ENCODE assay signal across 7 cellular contexts in genomic region chr3:50322386-50323091, GRCh38. TPM values are rescaled to one million over a fixed set of nuclear protein-coding genes. Genes with fewer than 3 reads are reported as not detected.
DNase-seq lines count a peak whose midpoint lies in the region; ATAC-seq, FAIRE-seq and TF ChIP-seq lines count a peak whose summit lies in the region.

HYAL2 (minus strand) TSS chr3:50322745; CDS start chr3:50320489, 2,256 bp downstream.

- DNase-seq in HT1080 (ENCODE audit: low read depth) (no peak), frontal cortex (ENCODE audit: low spot score in 2 of 2) (no peak), pancreas (peak in 4 of 6 donors; percentile 50 to 79 (median 60)), NCI-H345 treated with DMSO at 0.1 percent for 48 hours (lab: John Stamatoyannopoulos, UW; ENCODE audit: unreplicated experiment) (no peak)

- WGBS in pancreas, 2 donors: 31 to 37% methylated on average over 28 to 31 of the region's 31 CpGs

- H3K36me3 ChIP-seq in pancreas: peaks cover 0 to 8% (median 0%) of the 10 kb centered on the region in 3 donors

- intact Hi-C loops in pancreas (cut with DNase I): loop anchor here in 1 of 3 donors (10.0 kb wide), 1 partner anchor 68 kb away; no protein-coding TSS in a partner anchor

- H3K27me3 ChIP-seq in pancreas: no peaks in the 10 kb centered on the region

- H3K27ac ChIP-seq in VCaP: peak within 1 kb of the TSS; percentile 97
- peak within 1 kb of the TSS; percentile 88 to 98 (median 96) for H3K27ac ChIP-seq in pancreas

- FAIRE-seq in frontal cortex (lab: Jason Lieb, UNC): no peak
- no peak for FAIRE-seq in pancreas (lab: Jason Lieb, UNC)

- no peaks in the 10 kb centered on the region for H3K9me3 ChIP-seq in pancreas

- TF ChIP-seq CTCF in VCaP (conservative IDR thresholded peaks at IDR 0.05): no peak
- TF ChIP-seq CTCF in pancreas (IDR thresholded peaks at IDR 0.05): no peak

- H3K4me1 ChIP-seq in pancreas: peaks cover 13 to 29% (median 22%) of the 10 kb centered on the region in 3 donors

- H3K4me3 ChIP-seq in pancreas: peak within 1 kb of the TSS; percentile 51 to 94 (median 81)

- no peak for ATAC-seq in pancreas
- no peak for ATAC-seq in HG03571 (IDR thresholded peaks at IDR 0.05; ENCODE audit: unreplicated experiment)
- no peak for ATAC-seq in GM21526 (IDR thresholded peaks at IDR 0.05; ENCODE audit: low FRiP score, unreplicated experiment)

RNA-seq across cellular contexts. Expression of gene HYAL2, which starts in this region (rescaled TPM):
- 91.6 and 97.5 TPM in 2 replicates for total RNA-seq in HT1080 (2014; rRNA removed; shearing (Covaris generic))
- 43.3 and 53.0 TPM in 2 replicates for polyA plus RNA-seq in HT1080 (2015; cell fraction: cytosol; rRNA removed)
- polyA plus RNA-seq in HT1080 (2015; cell fraction: nucleus; rRNA removed): 30.1 and 33.8 TPM in 2 replicates
- 35.9 TPM for total RNA-seq in frontal cortex
- total RNA-seq in pancreas: 10 to 100 TPM in 4 of 6 donors, 1 to 10 TPM in 2; 6.3 to 22.1 (median 13.3) TPM
- polyA plus RNA-seq in pancreas: 10 to 100 TPM; 28.4 to 39.5 TPM

Comparison
In these comparisons a context has a peak if more than half of its experiments do, and no peak if none do; other contexts are left out.
1. DNase-seq: peak in pancreas (4 of 6); none in HT1080 (single experiment), frontal cortex (0 of 2) and NCI-H345 treated with DMSO at 0.1 percent for 48 hours (single experiment).